Comparison of ENCODE assay signal across 33 cellular contexts in the genomic region with DNA sequence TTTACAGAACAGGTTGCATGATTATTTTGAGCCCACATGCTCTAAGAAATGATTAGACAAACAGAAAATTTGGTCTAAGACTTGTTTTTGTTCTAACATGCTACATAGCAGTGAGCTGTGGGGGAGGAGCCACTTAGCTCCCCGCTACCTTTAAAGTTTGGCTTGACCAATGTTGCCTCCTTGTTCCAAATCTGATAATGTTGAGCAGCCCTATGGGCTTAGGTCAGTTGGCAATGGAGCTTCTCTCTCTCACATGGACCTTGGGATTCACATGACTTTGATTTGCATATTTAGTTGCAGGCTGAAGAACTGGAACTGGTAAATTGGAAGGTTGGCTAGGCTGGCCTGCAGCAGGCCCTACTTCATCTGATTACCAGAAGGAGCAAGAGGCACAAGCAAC.
"Had no signal": no experiment of that assay in that cellular context is flagged by ENCODE, and none has a peak within 500 bp of the region (broad histone marks: within the 10 kb centered on the region; RNA-seq: fewer than 3 reads in every experiment).

No MANE protein-coding gene starts in this region.

- H3K27ac ChIP-seq: adrenal gland, ascending aorta, body of pancreas, brain microvascular endothelial cell, breast epithelium, cardiac muscle cell had no signal

- H3K27me3 ChIP-seq: adrenal gland, ascending aorta, body of pancreas, brain microvascular endothelial cell, breast epithelium, cardiac muscle cell had no signal

- H3K4me1 ChIP-seq: adrenal gland, ascending aorta, body of pancreas, breast epithelium had no signal

- H3K9me3 ChIP-seq: adrenal gland, ascending aorta, body of pancreas, breast epithelium had no signal

- FAIRE-seq: astrocyte, bronchial epithelial cell had no signal

- DNase-seq: activated effector memory CD4-positive, alpha-beta T cell treated with anti-CD3 and anti-CD28 coated beads, Interleukin-2, amount 50 U/mL, for 16 hours; activated effector memory CD4-positive, alpha-beta T cell treated with Interleukin-2 at 50 U/mL for 16 hours; activated gamma-delta T cell; activated gamma-delta T cell treated with Interleukin-2 at 50 U/mL for 16 hours; activated naive CD4-positive, alpha-beta T cell; activated naive CD4-positive, alpha-beta T cell treated with anti-CD3 and anti-CD28 coated beads for 36 hours; activated naive CD4-positive, alpha-beta T cell treated with anti-CD3 and anti-CD28 coated beads, Interleukin-2, amount 10 ng/mL, durations not matched to agents 7 days and 5 days; activated naive CD4-positive, alpha-beta T cell treated with anti-CD3 and anti-CD28 coated beads, Interleukin-2, amount 50 U/mL, for 16 hours; activated naive CD4-positive, alpha-beta T cell treated with Interleukin-2 at 50 U/mL for 16 hours; activated naive CD8-positive, alpha-beta T cell treated with anti-CD3 and anti-CD28 coated beads for 36 hours; activated naive CD8-positive, alpha-beta T cell treated with anti-CD3 and anti-CD28 coated beads, Interleukin-2, amount 10 ng/mL, durations not matched to agents 7 days and 5 days; activated naive CD8-positive, alpha-beta T cell treated with anti-CD3 and anti-CD28 coated beads, Interleukin-2, amount 50 U/mL, for 24 hours; activated T-cell treated with anti-CD3 and anti-CD28 coated beads, Interleukin-2, amount 50 U/mL, for 24 hours; activated T-cell treated with anti-CD3 and anti-CD28 coated beads, Interleukin-2, amount 50 U/mL, for 4 hours; activated T-cell treated with anti-CD3 and anti-CD28 coated beads, Interleukin-2, amount 50 U/mL, for 48 hours; activated T-cell treated with anti-CD3 and anti-CD28 coated beads, Interleukin-2, amount 50 U/mL, for 72 hours; adrenal gland; amniotic stem cell; amygdala; anterior cingulate cortex; aorta; body of pancreas; brain microvascular endothelial cell; caudate nucleus; central memory CD4-positive, alpha-beta T cell; cerebellar nuclear complex had no signal

- H3K4me3 ChIP-seq: adrenal gland, ascending aorta, body of pancreas, breast epithelium, cardiac muscle cell had no signal

- H3K36me3 ChIP-seq: adrenal gland, ascending aorta, brain microvascular endothelial cell, breast epithelium, cardiac muscle cell had no signal

- ATAC-seq: activated naive CD4-positive, alpha-beta T cell treated with anti-CD3 and anti-CD28 coated beads, Interleukin-2, amount 50 U/mL, for 72 hours; activated naive CD8-positive, alpha-beta T cell treated with anti-CD3 and anti-CD28 coated beads, Interleukin-2, amount 50 U/mL, for 24 hours; activated T-cell treated with anti-CD3 and anti-CD28 coated beads, Interleukin-2, amount 50 U/mL, for 4 hours; activated T-cell treated with anti-CD3 and anti-CD28 coated beads, Interleukin-2, amount 50 U/mL, for 72 hours; activated T-helper 17 cell treated with anti-CD3 and anti-CD28 coated beads, Interleukin-2, amount 50 U/mL, for 72 hours; body of pancreas had no signal
